Comparison of ENCODE assay signal across 8 cellular contexts in the genomic region with DNA sequence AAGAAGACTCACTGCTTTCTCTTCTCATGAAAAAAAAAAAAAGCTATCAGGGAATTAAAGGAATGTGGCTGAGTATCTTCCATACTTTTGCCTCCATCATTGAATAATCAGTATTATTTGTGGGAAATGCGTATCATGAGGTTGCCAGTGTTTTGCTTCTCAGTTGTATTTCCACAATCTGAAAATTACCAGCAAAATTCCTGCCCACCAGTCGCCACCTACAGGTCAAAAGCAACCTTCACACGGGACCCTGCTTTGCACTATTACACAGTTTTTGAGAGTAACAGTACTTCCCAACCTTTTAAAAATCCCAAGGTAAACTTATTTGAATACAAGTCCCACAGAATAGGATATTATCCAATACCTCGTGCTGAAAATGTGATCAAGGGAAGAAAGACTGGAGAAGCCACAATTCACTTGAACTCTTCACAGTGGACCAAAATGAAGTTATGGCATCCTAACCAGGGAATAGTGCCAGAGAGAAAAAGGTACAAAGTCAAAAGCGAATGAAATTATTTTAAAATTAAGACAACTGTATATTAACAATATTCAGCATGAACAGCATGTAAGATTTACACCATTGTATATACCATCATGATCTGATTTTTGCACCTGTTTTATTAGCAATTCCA. TPM values are rescaled to one million over a fixed set of nuclear protein-coding genes. Genes with fewer than 3 reads are reported as not detected.
DNase-seq lines count a peak whose midpoint lies in the region; ATAC-seq and TF ChIP-seq lines count a peak whose summit lies in the region.

No MANE protein-coding gene starts in this region.

- intact Hi-C loops in activated CD4-positive, alpha-beta T cell treated with anti-CD3 and anti-CD28 coated beads for 36 hours (cut with DNase I, micrococcal nuclease): loop anchor here (1.0 to 10.0 kb wide), 5 partner anchors 122 to 420 kb away; no protein-coding TSS in a partner anchor
- intact Hi-C loops in stomach (cut with DNase I; ENCODE audit: low total_unique reads): no loop called here

- peak in 4 of 7 experiments; percentile 27 to 50 (median 43) for TF ChIP-seq CTCF in stomach (IDR thresholded peaks at IDR 0.05)

- H3K27me3 ChIP-seq in stomach: no peaks in the 10 kb centered on the region

- H3K36me3 Mint-ChIP-seq in activated CD4-positive, alpha-beta T cell treated with anti-CD3 and anti-CD28 coated beads for 36 hours (ENCODE audit: low read depth): no peaks in the 10 kb centered on the region

- H3K9me3 ChIP-seq in stomach: no peaks in the 10 kb centered on the region

- no peaks in the 10 kb centered on the region for H3K27me3 Mint-ChIP-seq in activated CD4-positive, alpha-beta T cell treated with anti-CD3 and anti-CD28 coated beads for 36 hours

- H3K4me3 Mint-ChIP-seq in activated CD4-positive, alpha-beta T cell treated with anti-CD3 and anti-CD28 coated beads for 36 hours: no peak overlapping the region

- no peak overlapping the region for H3K27ac ChIP-seq in stomach

- H3K4me3 ChIP-seq in stomach: no peak overlapping the region

- whole genome bisulfite sequencing in stomach, 5 donors: 10 to 18% (median 14%) methylated on average over 5 of the region's 5 CpGs

- H3K4me1 Mint-ChIP-seq in activated CD4-positive, alpha-beta T cell treated with anti-CD3 and anti-CD28 coated beads for 36 hours: no peaks in the 10 kb centered on the region

- TF ChIP-seq POLR2A in stomach (IDR thresholded peaks at IDR 0.05): no peak

- H3K9me3 Mint-ChIP-seq in activated CD4-positive, alpha-beta T cell treated with anti-CD3 and anti-CD28 coated beads for 36 hours (ENCODE audit: low read depth): no peaks in the 10 kb centered on the region

- peaks cover 0 to 6% (median 0%) of the 10 kb centered on the region in 4 donors for H3K4me1 ChIP-seq in stomach

- peak; percentile 35 for DNase-seq in activated CD4-positive, alpha-beta T cell treated with anti-CD3 and anti-CD28 coated beads for 36 hours
- DNase-seq in activated CD4-positive, alpha-beta T cell treated with anti-CD3 and anti-CD28 coated beads for 1 hour: no peak
- DNase-seq in HK-2 (ENCODE audit: unreplicated experiment): peak; percentile 5
- DNase-seq in activated CD4-positive, alpha-beta T cell treated with anti-CD3 and anti-CD28 coated beads for 48 hours: peak; percentile 11
- peak; percentile 3 for DNase-seq in foreskin melanocyte
- DNase-seq in stomach: no peak
- no peak for DNase-seq in activated gamma-delta T cell treated with Interleukin-2 at 50 U/mL for 16 hours
- DNase-seq in UCSD-AML1 (lab: John Stamatoyannopoulos, UW; ENCODE audit: unreplicated experiment): no peak

- CTCF ChIA-PET in activated CD4-positive, alpha-beta T cell treated with anti-CD3 and anti-CD28 coated beads for 36 hours (lab: Charles Lee): interaction anchor here (0.6 to 1.6 kb wide), 5 partner anchors 12 to 493 kb away, joined by 3 to 4 read pairs (median 4); no protein-coding TSS in a partner anchor

- H3K36me3 ChIP-seq in stomach: no peaks in the 10 kb centered on the region

- ATAC-seq in activated CD4-positive, alpha-beta T cell treated with anti-CD3 and anti-CD28 coated beads for 36 hours: no peak

- no peak overlapping the region for H3K27ac Mint-ChIP-seq in activated CD4-positive, alpha-beta T cell treated with anti-CD3 and anti-CD28 coated beads for 36 hours

- TF ChIP-seq EP300 in stomach (IDR thresholded peaks at IDR 0.05): no peak

- POLR2A ChIA-PET in activated CD4-positive, alpha-beta T cell treated with anti-CD3 and anti-CD28 coated beads for 36 hours (lab: Charles Lee): interaction anchor here (0.5 kb wide), 1 partner anchor 18 kb away, joined by 3 read pairs; no protein-coding TSS in a partner anchor

RNA-seq across cellular contexts. Expression of a gene that starts 30.4 kb away (rescaled TPM):
- total RNA-seq in activated CD4-positive, alpha-beta T cell treated with anti-CD3 and anti-CD28 coated beads for 36 hours: 10 to 100 TPM; 30.8 to 37.3 TPM
- 100 to 1,000 TPM in 1 of 5 donors, 10 to 100 TPM in 3, 1 to 10 TPM in 1; 9.8 to 198 (median 52.7) TPM for total RNA-seq in stomach
- 10 to 100 TPM; 33.9 to 52.7 (median 35.4) TPM for polyA plus RNA-seq in stomach

Comparison
In these comparisons a context has a peak if more than half of its experiments do, and no peak if none do; other contexts are left out.
1. DNase-seq: peak in activated CD4-positive, alpha-beta T cell treated with anti-CD3 and anti-CD28 coated beads for 36 hours (single experiment), HK-2 (single experiment), activated CD4-positive, alpha-beta T cell treated with anti-CD3 and anti-CD28 coated beads for 48 hours (single experiment) and foreskin melanocyte (single experiment); none in activated CD4-positive, alpha-beta T cell treated with anti-CD3 and anti-CD28 coated beads for 1 hour (single experiment), stomach (single experiment), activated gamma-delta T cell treated with Interleukin-2 at 50 U/mL for 16 hours (single experiment) and UCSD-AML1 (single experiment).